ENCODE assay signal across 15 cellular contexts in the genomic region with DNA sequence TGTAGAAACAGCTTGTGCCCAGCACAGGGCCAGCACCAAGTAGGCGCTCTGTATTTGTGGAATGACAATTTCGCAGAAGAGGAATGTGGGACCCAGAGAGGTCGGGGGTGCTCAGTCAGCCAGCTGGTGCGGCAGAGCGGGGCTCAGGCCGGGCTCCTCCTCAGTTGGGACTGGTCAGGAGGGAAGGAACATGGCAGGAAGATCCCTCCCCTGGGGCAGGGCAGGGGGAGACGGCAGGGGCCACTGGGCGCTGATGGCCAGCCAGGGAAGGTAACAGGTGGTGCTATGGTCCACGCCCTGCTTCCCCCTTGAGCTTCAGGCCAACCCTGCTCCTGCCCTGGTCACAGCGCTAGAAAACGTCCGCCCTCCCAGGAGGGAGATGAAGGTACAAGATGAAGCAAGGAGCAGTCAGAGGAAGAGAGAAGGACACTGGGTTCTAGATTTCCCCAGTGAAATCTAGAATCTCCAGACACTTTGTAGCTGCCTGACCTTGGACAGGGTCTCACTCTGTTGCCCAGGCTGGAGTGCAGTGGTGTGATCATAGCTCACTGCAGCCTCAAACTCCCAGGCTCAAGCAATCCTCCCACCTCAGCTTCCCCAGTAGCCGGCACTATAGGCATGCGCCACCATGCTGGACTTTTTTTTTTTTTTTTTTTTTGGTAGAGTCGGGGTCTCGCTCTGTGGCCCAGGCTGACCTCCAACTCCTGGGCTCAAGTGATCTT. TPM values are rescaled to one million over a fixed set of nuclear protein-coding genes. Genes with fewer than 3 reads are reported as not detected.
DNase-seq lines count a peak whose midpoint lies in the region; ATAC-seq and TF ChIP-seq lines count a peak whose summit lies in the region.
"Had no signal": no experiment of that assay in that cellular context is flagged by ENCODE, and none has a peak within 500 bp of the region (broad histone marks: within the 10 kb centered on the region; RNA-seq: fewer than 3 reads in every experiment).

No MANE protein-coding gene starts in this region.

- no peak overlapping the region for H3K9ac ChIP-seq in colonic mucosa (ENCODE audit: low read depth in 2 of 2, low read length in 2 of 2)

- no peak for TF ChIP-seq CTCF in colonic mucosa (IDR thresholded peaks at IDR 0.05)
- no peak for TF ChIP-seq CTCF in natural killer cell (IDR thresholded peaks at IDR 0.05)
- no peak for TF ChIP-seq CTCF in WERI-Rb-1 (IDR thresholded peaks at IDR 0.05; ENCODE audit: low read depth, low read length)
- TF ChIP-seq CTCF in type B pancreatic cell (conservative IDR thresholded peaks at IDR 0.05), result no peak

- H3K4me3 Mint-ChIP-seq in stimulated activated naive CD8-positive, alpha-beta T cell treated with anti-CD3 and anti-CD28 coated beads, Interleukin-15, Interleukin-2, amounts not matched to agents 100 ng/mL and 50 ng/mL, for 24 hours, result no peak overlapping the region
- H3K4me3 Mint-ChIP-seq in natural killer cell (peak overlapping the region; percentile 42), type B pancreatic cell (no peak overlapping the region)
- H3K4me3 Mint-ChIP-seq: H9 had no signal

- peaks cover 68% of the 10 kb centered on the region for H3K4me1 Mint-ChIP-seq in stimulated activated naive CD8-positive, alpha-beta T cell treated with anti-CD3 and anti-CD28 coated beads, Interleukin-15, Interleukin-2, amounts not matched to agents 100 ng/mL and 50 ng/mL, for 24 hours (ENCODE audit: low read depth)
- H3K4me1 Mint-ChIP-seq in natural killer cell, result peaks cover 51 to 82% of the 10 kb centered on the region in 2 donors
- H3K4me1 Mint-ChIP-seq in type B pancreatic cell (ENCODE audit: unreplicated experiment), result no peaks in the 10 kb centered on the region

- no peak for ATAC-seq in stimulated activated naive CD8-positive, alpha-beta T cell treated with anti-CD3 and anti-CD28 coated beads, Interleukin-15, Interleukin-2, amounts not matched to agents 100 U/mL and 50 U/mL, for 24 hours
- ATAC-seq in natural killer cell (no peak), HG03045 (IDR thresholded peaks at IDR 0.05; ENCODE audit: unreplicated experiment) (no peak)

- H3K9me3 ChIP-seq in colonic mucosa, result no peaks in the 10 kb centered on the region
- no peaks in the 10 kb centered on the region for H3K9me3 ChIP-seq in WERI-Rb-1 (ENCODE audit: severe bottlenecking)

- no peak for DNase-seq in stimulated activated naive CD8-positive, alpha-beta T cell treated with anti-CD3 and anti-CD28 coated beads, Interleukin-15, Interleukin-2, amounts not matched to agents 100 U/mL and 50 U/mL, for 24 hours
- DNase-seq in colonic mucosa (no peak), natural killer cell (no peak), GDM1 (lab: John Stamatoyannopoulos, UW) (no peak), WERI-Rb-1 (no peak), type B pancreatic cell (ENCODE audit: extremely low spot score, unreplicated experiment) (no peak)
- DNase-seq: activated CD4-positive, alpha-beta T cell treated with anti-CD3 and anti-CD28 coated beads for 1 hour; activated effector memory CD4-positive, alpha-beta T cell treated with Interleukin-2 at 50 U/mL for 16 hours; DMS79 treated with DMSO at 0.1 percent for 48 hours; stimulated activated CD8-positive, alpha-beta memory T cell treated with anti-CD3 and anti-CD28 coated beads, Interleukin-4, amount 100 ng/mL, for 48 hours had no signal

- H3K27ac Mint-ChIP-seq in stimulated activated naive CD8-positive, alpha-beta T cell treated with anti-CD3 and anti-CD28 coated beads, Interleukin-15, Interleukin-2, amounts not matched to agents 100 ng/mL and 50 ng/mL, for 24 hours, result peak overlapping the region; percentile 31
- peak overlapping the region; percentile 71 to 92 for H3K27ac Mint-ChIP-seq in natural killer cell
- H3K27ac Mint-ChIP-seq in type B pancreatic cell, result no peak overlapping the region

- H3K4me3 ChIP-seq in colonic mucosa (no peak overlapping the region), WERI-Rb-1 (ENCODE audit: low read depth, low read length) (no peak overlapping the region)
- H3K4me3 ChIP-seq: cardiac muscle cell, lung had no signal

- intact Hi-C loops in colonic mucosa (cut with DNase I), result no loop called here
- intact Hi-C loops in natural killer cell (cut with micrococcal nuclease), result no loop called here

- peak overlapping the region; percentile 40 for H3K27ac ChIP-seq in colonic mucosa
- H3K27ac ChIP-seq in WERI-Rb-1, result no peak overlapping the region

- H3K27me3 Mint-ChIP-seq in stimulated activated naive CD8-positive, alpha-beta T cell treated with anti-CD3 and anti-CD28 coated beads, Interleukin-15, Interleukin-2, amounts not matched to agents 100 ng/mL and 50 ng/mL, for 24 hours, result no peaks in the 10 kb centered on the region
- H3K27me3 Mint-ChIP-seq in natural killer cell (ENCODE audit: low read depth in 2 of 2), result no peaks in the 10 kb centered on the region
- H3K27me3 Mint-ChIP-seq in type B pancreatic cell, result no peaks in the 10 kb centered on the region

- H3K9me3 Mint-ChIP-seq in stimulated activated naive CD8-positive, alpha-beta T cell treated with anti-CD3 and anti-CD28 coated beads, Interleukin-15, Interleukin-2, amounts not matched to agents 100 ng/mL and 50 ng/mL, for 24 hours, result no peaks in the 10 kb centered on the region
- H3K9me3 Mint-ChIP-seq in natural killer cell, result no peaks in the 10 kb centered on the region
- no peaks in the 10 kb centered on the region for H3K9me3 Mint-ChIP-seq in type B pancreatic cell
- H3K9me3 Mint-ChIP-seq: H9 had no signal

- no peaks in the 10 kb centered on the region for H3K36me3 ChIP-seq in colonic mucosa
- H3K36me3 ChIP-seq in WERI-Rb-1, result no peaks in the 10 kb centered on the region
- H3K36me3 ChIP-seq: cardiac muscle cell had no signal

- H3K36me3 Mint-ChIP-seq in stimulated activated naive CD8-positive, alpha-beta T cell treated with anti-CD3 and anti-CD28 coated beads, Interleukin-15, Interleukin-2, amounts not matched to agents 100 ng/mL and 50 ng/mL, for 24 hours (ENCODE audit: low read depth), result no peaks in the 10 kb centered on the region
- H3K36me3 Mint-ChIP-seq in natural killer cell (no peaks in the 10 kb centered on the region), type B pancreatic cell (no peaks in the 10 kb centered on the region)

- no peaks in the 10 kb centered on the region for H3K4me1 ChIP-seq in colonic mucosa

- no peaks in the 10 kb centered on the region for H3K27me3 ChIP-seq in colonic mucosa
- H3K27me3 ChIP-seq in WERI-Rb-1 (ENCODE audit: insufficient read depth, low read depth, severe bottlenecking), result no peaks in the 10 kb centered on the region
- H3K27me3 ChIP-seq: cardiac muscle cell had no signal

RNA-seq across cellular contexts. Expression of a gene that starts 13.5 kb away (rescaled TPM):
- total RNA-seq in colonic mucosa (10 to 100 TPM in 1 of 2 donors, 1 to 10 TPM in 1; 4.7 to 11.9 TPM), natural killer cell (10 to 100 TPM; 15.0 to 65.4 (median 55.4) TPM), type B pancreatic cell (ENCODE audit: low replicate concordance) (not detected in 2 replicates)
- total RNA-seq: cardiac muscle cell, H9 had no signal

RNA-seq across cellular contexts. Expression of a gene that starts 16.5 kb away (rescaled TPM):
- 10 to 100 TPM; 14.3 to 18.6 TPM for total RNA-seq in colonic mucosa
- total RNA-seq in natural killer cell, result 10 to 100 TPM; 29.1 to 34.7 (median 32.6) TPM
- 28.7 and 44.8 TPM in 2 replicates for total RNA-seq in type B pancreatic cell (ENCODE audit: low replicate concordance)

RNA-seq across cellular contexts. Expression of a gene that starts 34.4 kb away (rescaled TPM):
- total RNA-seq in colonic mucosa (100 to 1,000 TPM in 1 of 2 donors, 10 to 100 TPM in 1; 74.4 to 152 TPM), natural killer cell (10 to 100 TPM; 74.0 to 85.9 (median 77.7) TPM), type B pancreatic cell (ENCODE audit: low replicate concordance) (104 and 141 TPM in 2 replicates)

RNA-seq across cellular contexts. Expression of a gene that starts 39.4 kb away (rescaled TPM):
- total RNA-seq in colonic mucosa (under 1 TPM in 1 of 2 donors, not detected in 1; 0.42 TPM), natural killer cell (under 1 TPM in 2 of 3 donors, not detected in 1; 0.45 to 0.53 TPM), type B pancreatic cell (ENCODE audit: low replicate concordance) (0.40 and 1.8 TPM in 2 replicates)
- total RNA-seq: H9 had no signal

RNA-seq across cellular contexts. Expression of a gene that starts 57.1 kb away (rescaled TPM):
- total RNA-seq in colonic mucosa, result not detected
- 1 to 10 TPM; 1.6 to 2.2 (median 1.7) TPM for total RNA-seq in natural killer cell
- total RNA-seq in type B pancreatic cell (ENCODE audit: low replicate concordance), result 0.19 and 0.39 TPM in 2 replicates
- total RNA-seq: cardiac muscle cell had no signal
